Comparison of ENCODE assay signal across 13 cellular contexts in genomic region chr6:131660195-131660594, GRCh38. TPM values are rescaled to one million over a fixed set of nuclear protein-coding genes. Genes with fewer than 3 reads are reported as not detected.
DNase-seq lines count a peak whose midpoint lies in the region; ATAC-seq and TF ChIP-seq lines count a peak whose summit lies in the region.
"Had no signal": no experiment of that assay in that cellular context is flagged by ENCODE, and none has a peak within 500 bp of the region (broad histone marks: within the 10 kb centered on the region; RNA-seq: fewer than 3 reads in every experiment).

No MANE protein-coding gene starts in this region.

- no peak for ATAC-seq in GM18505 (IDR thresholded peaks at IDR 0.05; ENCODE audit: unreplicated experiment)
- ATAC-seq in GM21360 (IDR thresholded peaks at IDR 0.05; ENCODE audit: unreplicated experiment): no peak

- no peak overlapping the region for H3K4me3 ChIP-seq in fibroblast of the aortic adventitia (ENCODE audit: low read depth, low read length)
- H3K4me3 ChIP-seq: BLaER1 treated with 17β-estradiol and CSF1 and Interleukin-3, amounts not matched to agents 10 nM and 100 nM had no signal

- DNase-seq in AG20443 (ENCODE audit: low spot score) (peak; percentile 25), HS-5 (ENCODE audit: low read depth) (peak; percentile 45), SIG-M5 (lab: John Stamatoyannopoulos, UW) (peak; percentile 58), fibroblast of the aortic adventitia (ENCODE audit: low read depth) (peak; percentile 2), putamen (ENCODE audit: low spot score) (no peak), COLO829 (ENCODE audit: low spot score) (no peak)
- DNase-seq: NCI-H1105 treated with DMSO at 0.1 percent for 48 hours had no signal

- TF ChIP-seq POLR2A in GM18505 (IDR thresholded peaks at IDR 0.05; ENCODE audit: borderline replicate concordance, extremely low read depth, insufficient read depth, insufficient read length): no peak

- TF ChIP-seq CTCF in fibroblast of the aortic adventitia (IDR thresholded peaks at IDR 0.05; ENCODE audit: insufficient read depth, low read length): no peak

RNA-seq across cellular contexts. Expression of gene ENPP3, which starts 23.1 kb away (rescaled TPM):
- total RNA-seq in fibroblast of the aortic adventitia (ENCODE audit: low replicate concordance): not detected in 2 replicates
- total RNA-seq: glomerular endothelial cell had no signal

RNA-seq across cellular contexts. Expression of gene MED23, which starts 32.2 kb away (rescaled TPM):
- total RNA-seq in fibroblast of the aortic adventitia (ENCODE audit: low replicate concordance): 13.2 and 34.7 TPM in 2 replicates

RNA-seq across cellular contexts. Expression of gene OR2A4, which starts 41.0 kb away (rescaled TPM):
- total RNA-seq in fibroblast of the aortic adventitia (ENCODE audit: low replicate concordance): 0.45 TPM in 1 of 2 replicates, not detected in the other
- total RNA-seq: cerebellum, glomerular endothelial cell had no signal

RNA-seq across cellular contexts. Expression of gene CTAGE9, which starts 50.6 kb away (rescaled TPM):
- not detected in 2 replicates for total RNA-seq in fibroblast of the aortic adventitia (ENCODE audit: low replicate concordance)
- total RNA-seq: cerebellum, glomerular endothelial cell, liver had no signal

Comparison
In these comparisons a context has a peak if more than half of its experiments do, and no peak if none do; other contexts are left out.
1. DNase-seq: peak in AG20443 (single experiment), HS-5 (single experiment), SIG-M5 (single experiment) and fibroblast of the aortic adventitia (single experiment); none in putamen (single experiment) and COLO829 (single experiment).